25 cellular contexts compared by ENCODE assay signal in the genomic region with DNA sequence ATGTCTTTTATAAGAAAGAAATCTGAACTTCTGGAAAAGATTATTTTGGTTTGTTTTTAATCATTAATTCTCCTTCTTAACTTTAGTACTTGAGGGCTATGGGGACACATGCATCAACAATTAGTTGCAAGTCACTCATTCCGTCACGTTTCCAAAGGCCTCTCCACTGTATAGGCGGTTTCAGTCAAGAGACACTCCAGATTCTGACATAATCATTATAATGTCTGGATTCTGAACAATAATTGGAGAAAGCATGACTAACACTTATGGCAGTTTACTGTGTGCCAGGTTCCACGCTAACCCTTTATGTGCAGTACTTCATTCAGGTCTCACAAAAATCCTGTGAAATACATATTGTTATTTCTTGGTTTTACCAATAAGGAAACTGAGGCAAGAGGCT.
"Had no signal": no experiment of that assay in that cellular context is flagged by ENCODE, and none has a peak within 500 bp of the region (broad histone marks: within the 10 kb centered on the region; RNA-seq: fewer than 3 reads in every experiment).

No MANE protein-coding gene starts in this region.

- H3K4me3 ChIP-seq: body of pancreas, SK-N-MC had no signal

- DNase-seq: activated B cell treated with CpG ODN at 0.5 μM for 24 hours; activated CD4-positive, alpha-beta T cell treated with anti-CD3 and anti-CD28 coated beads for 1 hour; activated CD4-positive, alpha-beta T cell treated with anti-CD3 and anti-CD28 coated beads, Interleukin-2, amount 10 ng/mL, durations not matched to agents 24 days and 14 days; activated CD4-positive, alpha-beta T cell treated with anti-CD3 and anti-CD28 coated beads, Interleukin-2, amount 50 U/mL, for 48 hours; activated CD8-positive, alpha-beta memory T cell treated with anti-CD3 and anti-CD28 coated beads, Interleukin-2, amount 10 ng/mL, durations not matched to agents 7 days and 5 days; activated effector memory CD4-positive, alpha-beta T cell treated with Interleukin-2 at 50 U/mL for 16 hours; activated naive CD4-positive, alpha-beta T cell; activated T-cell treated with anti-CD3 and anti-CD28 coated beads, Interleukin-2, amount 50 U/mL, for 24 hours; aorta; body of pancreas; MV-4-11; NCI-H1092 treated with DMSO at 0.1 percent for 48 hours; NCI-H1436; NCI-H1694 treated with DMSO at 0.1 percent for 48 hours; NCI-H2029 treated with DMSO at 0.1 percent for 48 hours; NCI-H2171; NCI-H345; NCI-H510A; NCI-H526 treated with DMSO at 0.1 percent for 48 hours; NCI-H82; SIG-M5; T-cell; T-helper 2 cell; T1000 had no signal

- H3K27me3 ChIP-seq: body of pancreas had no signal

- H3K4me1 ChIP-seq: body of pancreas had no signal

- H3K27ac ChIP-seq: body of pancreas, SK-N-MC had no signal

- ATAC-seq: activated CD8-positive, alpha-beta memory T cell treated with anti-CD3 and anti-CD28 coated beads, Interleukin-2, amount 10 ng/mL, durations not matched to agents 7 days and 5 days; body of pancreas; T-cell had no signal

- H3K9me3 ChIP-seq: body of pancreas had no signal
